Comparison of ENCODE assay signal across 1 cellular context in the genomic region with DNA sequence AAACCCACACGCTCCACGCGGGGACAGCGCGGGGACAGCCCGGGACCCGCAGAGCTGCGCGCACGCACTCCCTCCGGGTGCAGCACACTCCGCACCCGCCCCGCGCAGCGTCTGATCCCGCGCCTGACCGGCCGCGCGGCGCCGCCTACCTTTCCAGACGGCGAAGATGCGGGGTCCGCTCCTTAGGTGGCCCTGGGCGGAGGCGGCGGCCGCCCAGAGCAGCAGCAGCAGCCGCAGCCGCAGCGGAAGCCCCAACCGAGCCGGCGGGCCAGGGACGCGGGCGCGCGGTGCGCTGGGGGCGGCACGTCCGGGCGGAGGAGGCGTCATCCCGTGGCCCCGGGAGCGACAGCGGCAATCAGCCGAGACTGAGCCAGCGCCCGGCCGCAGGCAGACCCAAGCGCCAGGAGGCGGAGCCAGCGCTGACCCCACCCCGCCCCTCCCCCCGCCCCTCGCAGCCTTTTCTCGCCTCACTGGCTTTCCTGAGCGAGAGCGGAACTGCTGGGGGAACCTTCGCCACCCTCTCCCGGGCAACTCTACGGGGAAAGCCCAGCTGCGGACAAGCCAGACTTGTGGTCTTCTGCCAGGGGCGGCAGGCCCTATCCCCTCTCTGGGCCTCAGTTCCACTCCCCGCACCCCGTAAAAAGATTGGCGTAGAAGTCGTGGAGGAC.
TF ChIP-seq lines count a peak whose summit lies in the region.

Gene SEMA7A (minus strand): TSS at position 367 of the 668 bp plus-strand sequence. CDS start 40 bp downstream, at position 327.

TF ChIP-seq in H1, 55 proteins besides CTCF, POLR2A, EP300 and RAD21:
- TF ChIP-seq TBP (IDR thresholded peaks at IDR 0.05; ENCODE audit: low read depth, low read length) (peak; percentile 83; the same call in 1 of the 2 replicates), ATF3 (IDR thresholded peaks at IDR 0.05; ENCODE audit: insufficient read depth, low read depth, low read length) (no peak), RBBP5 (IDR thresholded peaks at IDR 0.05; ENCODE audit: borderline replicate concordance, low read depth, low read length) (0 out of 2 replicates have a peak, but pooled peaks have one; percentile 36), TAF7 (optimal IDR thresholded peaks at IDR 0.05; ENCODE audit: borderline replicate concordance, low read depth, low read length) (peak; percentile 56), SIN3A (conservative IDR thresholded peaks at IDR 0.05 in 1 of 2, IDR thresholded peaks at IDR 0.05 in 1 of 2; ENCODE audit: low read depth in 1 of 2, low read length in 2 of 2) (peak in 1 of 2 experiments; percentile 61; a peak in 1 of 4 replicates), CBX8 (IDR thresholded peaks at IDR 0.05; ENCODE audit: borderline replicate concordance, low read depth, low read length) (no peak), HDAC6 (IDR thresholded peaks at IDR 0.05; ENCODE audit: low read depth, low read length) (no peak), CEBPB (IDR thresholded peaks at IDR 0.05; ENCODE audit: low read depth, low read length) (no peak), EZH2 (IDR thresholded peaks at IDR 0.05; ENCODE audit: low read depth, low read length, severe bottlenecking) (peak; percentile 26), TAF1 (IDR thresholded peaks at IDR 0.05; ENCODE audit: low read depth, low read length) (peak; percentile 90), SUZ12 (IDR thresholded peaks at IDR 0.05; ENCODE audit: low read length) (0 out of 2 replicates have a peak, but pooled peaks have one; percentile 38), BCL11A (IDR thresholded peaks at IDR 0.05; ENCODE audit: low read depth in 2 of 2, low read length in 2 of 2) (no peak), RNF2 (IDR thresholded peaks at IDR 0.05; ENCODE audit: borderline replicate concordance, low read depth, low read length, missing control alignments, poor library complexity, severe bottlenecking) (peak; percentile 51), BACH1 (IDR thresholded peaks at IDR 0.05; ENCODE audit: low read length) (peak; percentile 21; the same call in 1 of the 2 replicates), FOSL1 (IDR thresholded peaks at IDR 0.05; ENCODE audit: insufficient read depth, low read depth, low read length) (no peak), SIRT6 (IDR thresholded peaks at IDR 0.05; ENCODE audit: low read length) (no peak), EGR1 (IDR thresholded peaks at IDR 0.05; ENCODE audit: borderline replicate concordance, low read depth, low read length) (no peak), POLR2AphosphoS5 (IDR thresholded peaks at IDR 0.05; ENCODE audit: low read depth, low read length) (peak; percentile 69; the same call in 1 of the 2 replicates), KDM4A (IDR thresholded peaks at IDR 0.05; ENCODE audit: low read depth, low read length, severe bottlenecking) (peak; percentile 99), SP1 (IDR thresholded peaks at IDR 0.05; ENCODE audit: low read depth, low read length) (no peak), HDAC2 (IDR thresholded peaks at IDR 0.05; ENCODE audit: borderline replicate concordance in 1 of 2, low read depth in 2 of 2, low read length in 2 of 2) (0 out of 4 replicates have a peak, but pooled peaks of 1 of the 2 experiments have one; percentile 41), PHF8 (conservative IDR thresholded peaks at IDR 0.05; ENCODE audit: low read depth, low read length) (peak; percentile 70)
- TF ChIP-seq, protein P1, sequence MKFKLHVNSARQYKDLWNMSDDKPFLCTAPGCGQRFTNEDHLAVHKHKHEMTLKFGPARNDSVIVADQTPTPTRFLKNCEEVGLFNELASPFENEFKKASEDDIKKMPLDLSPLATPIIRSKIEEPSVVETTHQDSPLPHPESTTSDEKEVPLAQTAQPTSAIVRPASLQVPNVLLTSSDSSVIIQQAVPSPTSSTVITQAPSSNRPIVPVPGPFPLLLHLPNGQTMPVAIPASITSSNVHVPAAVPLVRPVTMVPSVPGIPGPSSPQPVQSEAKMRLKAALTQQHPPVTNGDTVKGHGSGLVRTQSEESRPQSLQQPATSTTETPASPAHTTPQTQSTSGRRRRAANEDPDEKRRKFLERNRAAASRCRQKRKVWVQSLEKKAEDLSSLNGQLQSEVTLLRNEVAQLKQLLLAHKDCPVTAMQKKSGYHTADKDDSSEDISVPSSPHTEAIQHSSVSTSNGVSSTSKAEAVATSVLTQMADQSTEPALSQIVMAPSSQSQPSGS (IDR thresholded peaks at IDR 0.05; ENCODE audit: low read length): no peak
TF ChIP-seq in H1: peak in this region for 13.
